8 cellular contexts compared by ENCODE assay signal in genomic region chr10:75209325-75210192, GRCh38. TPM values are rescaled to one million over a fixed set of nuclear protein-coding genes. Genes with fewer than 3 reads are reported as not detected.
DNase-seq lines count a peak whose midpoint lies in the region; ATAC-seq and TF ChIP-seq lines count a peak whose summit lies in the region.

No MANE protein-coding gene starts in this region.

- H3K27ac Mint-ChIP-seq in CD8-positive, alpha-beta memory T cell = peak overlapping the region; percentile 99 to 100 (median 100)

- H3K9me3 Mint-ChIP-seq in CD8-positive, alpha-beta memory T cell = no peaks in the 10 kb centered on the region

- H3K27me3 Mint-ChIP-seq in CD8-positive, alpha-beta memory T cell = peaks cover 0 to 2% of the 10 kb centered on the region in 2 donors

- intact Hi-C loops in thyroid gland (cut with DNase I) = loop anchor here (5.0 kb wide), 1 partner anchor 97 kb away; the partner anchor contains the start of gene SAMD8

- peaks cover 3 to 34% (median 5%) of the 10 kb centered on the region in 3 donors for H3K36me3 Mint-ChIP-seq in CD8-positive, alpha-beta memory T cell

- H2AFZ ChIP-seq in osteoblast (ENCODE audit: low read length) = peak overlapping the region; percentile 99

- POLR2A ChIA-PET in CD8-positive, alpha-beta memory T cell (lab: Charles Lee) = interaction anchor here (0.6 to 3.4 kb wide), 6 partner anchors 10 to 99 kb away, joined by 3 to 56 read pairs (median 6); partner anchors contain the start of genes COMTD1 and SAMD8

- H3K4me3 ChIP-seq in CD8-positive, alpha-beta memory T cell (ENCODE audit: low read length) = peak overlapping the region; percentile 89
- peak overlapping the region; percentile 99 for H3K4me3 ChIP-seq in osteoblast (ENCODE audit: insufficient read depth, low read length)
- peak overlapping the region; percentile 74 to 97 (median 77) for H3K4me3 ChIP-seq in thyroid gland (replicated peaks in 1 of 3)

- H3K4me1 Mint-ChIP-seq in CD8-positive, alpha-beta memory T cell = peaks cover 24 to 34% (median 29%) of the 10 kb centered on the region in 3 donors

- peaks cover 25% of the 10 kb centered on the region for H3K4me1 ChIP-seq in CD8-positive, alpha-beta memory T cell (ENCODE audit: insufficient read depth, low read length)
- H3K4me1 ChIP-seq in osteoblast (ENCODE audit: insufficient read depth, low read length) (peaks cover 26% of the 10 kb centered on the region), thyroid gland (peaks cover 17 to 27% of the 10 kb centered on the region in 2 donors)

- H3K36me3 ChIP-seq in CD8-positive, alpha-beta memory T cell (ENCODE audit: insufficient read depth, low read length) = peaks cover 17% of the 10 kb centered on the region
- H3K36me3 ChIP-seq in osteoblast (ENCODE audit: insufficient read depth, low read length) (peaks cover 25% of the 10 kb centered on the region), thyroid gland (peaks cover 9 to 20% of the 10 kb centered on the region in 2 donors)

- no peak for TF ChIP-seq CTCF in osteoblast (IDR thresholded peaks at IDR 0.05; ENCODE audit: extremely low read depth, low read depth, low read length)
- no peak for TF ChIP-seq CTCF in thyroid gland (IDR thresholded peaks at IDR 0.05)

- peak; percentile 64 to 86 (median 81) for DNase-seq in CD8-positive, alpha-beta memory T cell
- DNase-seq in RPMI8226 (peak; percentile 72), globus pallidus (ENCODE audit: low spot score) (peak; percentile 58), osteoblast (ENCODE audit: insufficient read length, low spot score, missing footprints) (peak; percentile 92), thyroid gland (peak; percentile 84 to 88)
- peak; percentile 52 to 70 (median 60) for DNase-seq in activated naive CD4-positive, alpha-beta T cell (lab: John Stamatoyannopoulos, UW)

- peak overlapping the region; percentile 96 to 100 (median 98) for H3K4me3 Mint-ChIP-seq in CD8-positive, alpha-beta memory T cell

- peak in 1 of 2 donors; percentile 62 for TF ChIP-seq POLR2A in thyroid gland (IDR thresholded peaks at IDR 0.05)

- CTCF ChIA-PET in CD8-positive, alpha-beta memory T cell (lab: Charles Lee) = interaction anchor here (1.0 to 10.5 kb wide), 11 partner anchors 8 to 965 kb away, joined by 3 to 168 read pairs (median 5); partner anchors contain the start of genes COMTD1 and SAMD8

- peaks cover 38% of the 10 kb centered on the region for H3K79me2 ChIP-seq in osteoblast (ENCODE audit: insufficient read depth, low read length)

- ATAC-seq in GM19372 (IDR thresholded peaks at IDR 0.05; ENCODE audit: low read depth, unreplicated experiment) (peak; percentile 50), HG03460 (IDR thresholded peaks at IDR 0.05; ENCODE audit: unreplicated experiment) (peak; percentile 53)

- H4K20me1 ChIP-seq in osteoblast (ENCODE audit: insufficient read depth, low read length) = peaks cover 8% of the 10 kb centered on the region

- WGBS in thyroid gland, 2 donors = 38 to 41% methylated on average over 28 to 30 of the region's 30 CpGs

- peak overlapping the region; percentile 100 for H3K4me2 ChIP-seq in osteoblast (ENCODE audit: insufficient read depth, low read length)

- peak overlapping the region; percentile 98 for H3K27ac ChIP-seq in CD8-positive, alpha-beta memory T cell (ENCODE audit: low read depth, low read length)
- H3K27ac ChIP-seq in osteoblast (ENCODE audit: low read depth, low read length) (peak overlapping the region; percentile 100), thyroid gland (peak overlapping the region; percentile 98 to 99 (median 99))

- H3K27me3 ChIP-seq in CD8-positive, alpha-beta memory T cell (ENCODE audit: insufficient read depth, low read length, poor library complexity, severe bottlenecking) = no peaks in the 10 kb centered on the region
- no peaks in the 10 kb centered on the region for H3K27me3 ChIP-seq in osteoblast (ENCODE audit: insufficient read depth, low read length)
- no peaks in the 10 kb centered on the region for H3K27me3 ChIP-seq in thyroid gland

- no peaks in the 10 kb centered on the region for H3K9me3 ChIP-seq in CD8-positive, alpha-beta memory T cell (ENCODE audit: low read length)
- H3K9me3 ChIP-seq in osteoblast (ENCODE audit: low read depth, low read length) (no peaks in the 10 kb centered on the region), thyroid gland (no peaks in the 10 kb centered on the region)

RNA-seq across cellular contexts. Expression of gene VDAC2, which starts 1.0 kb away (rescaled TPM):
- 100 to 1,000 TPM; 247 to 261 TPM for total RNA-seq in CD8-positive, alpha-beta memory T cell
- polyA plus RNA-seq in CD8-positive, alpha-beta memory T cell = 149 TPM
- total RNA-seq in osteoblast (141 and 145 TPM in 2 replicates), thyroid gland (100 to 1,000 TPM; 113 to 144 (median 122) TPM)

RNA-seq across cellular contexts. Expression of gene COMTD1, which starts 26.2 kb away (rescaled TPM):
- 10 to 100 TPM; 43.9 to 47.9 TPM for total RNA-seq in CD8-positive, alpha-beta memory T cell
- 23.2 TPM for polyA plus RNA-seq in CD8-positive, alpha-beta memory T cell
- 8.5 and 13.4 TPM in 2 replicates for total RNA-seq in osteoblast
- total RNA-seq in thyroid gland = 10 to 100 TPM; 43.4 to 74.0 (median 68.7) TPM

Comparison
In these comparisons a context has a peak if more than half of its experiments do, and no peak if none do; other contexts are left out.
1. Peak in every context shown above with its lines: DNase-seq, ATAC-seq, H3K4me3 ChIP-seq and H3K27ac ChIP-seq.